In the genomic region with DNA sequence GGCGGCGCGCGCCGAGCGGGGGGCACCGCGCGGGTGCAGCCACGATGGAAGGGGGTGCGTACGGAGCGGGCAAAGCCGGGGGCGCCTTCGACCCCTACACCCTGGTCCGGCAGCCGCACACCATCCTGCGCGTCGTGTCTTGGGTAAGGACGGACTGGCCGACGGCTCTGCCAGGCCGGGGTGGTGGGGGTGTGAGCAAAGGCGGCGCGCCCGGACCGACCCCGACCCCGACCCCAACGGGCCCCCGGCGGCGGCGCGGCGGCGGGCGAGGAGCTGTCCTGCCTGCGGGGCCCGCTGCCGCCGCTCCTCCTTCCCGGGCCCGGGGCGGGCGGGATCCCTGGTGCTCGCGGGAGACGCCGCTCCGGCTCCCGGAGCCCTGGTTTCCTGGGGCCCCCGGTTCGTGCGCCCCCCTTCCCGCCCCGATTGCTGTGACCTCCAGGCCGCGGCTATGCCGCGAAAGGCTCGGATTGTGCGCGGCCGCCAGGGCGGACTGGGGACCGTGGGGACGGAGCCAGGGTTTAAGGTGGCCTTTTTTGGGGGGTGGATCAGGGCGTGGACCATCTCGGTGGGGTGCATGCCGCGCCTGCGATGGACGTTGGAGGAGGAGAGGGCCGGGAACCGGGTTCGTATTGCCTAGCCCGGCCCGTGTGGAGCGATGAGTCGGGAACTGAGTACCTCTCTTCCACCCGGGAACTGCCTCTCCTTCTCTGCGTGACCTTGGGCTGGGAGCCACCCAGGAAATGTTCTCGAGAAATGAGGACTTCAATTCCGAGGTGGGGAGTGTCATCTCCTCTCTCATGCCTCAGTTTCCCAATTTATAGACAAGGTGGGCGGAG, we compare ENCODE assay signal across 9 cellular contexts. TPM values are rescaled to one million over a fixed set of nuclear protein-coding genes. Genes with fewer than 3 reads are reported as not detected.
DNase-seq lines count a peak whose midpoint lies in the region; ATAC-seq and TF ChIP-seq lines count a peak whose summit lies in the region.
"Had no signal": no experiment of that assay in that cellular context is flagged by ENCODE, and none has a peak within 500 bp of the region (broad histone marks: within the 10 kb centered on the region; RNA-seq: fewer than 3 reads in every experiment).

A gene with protein sequence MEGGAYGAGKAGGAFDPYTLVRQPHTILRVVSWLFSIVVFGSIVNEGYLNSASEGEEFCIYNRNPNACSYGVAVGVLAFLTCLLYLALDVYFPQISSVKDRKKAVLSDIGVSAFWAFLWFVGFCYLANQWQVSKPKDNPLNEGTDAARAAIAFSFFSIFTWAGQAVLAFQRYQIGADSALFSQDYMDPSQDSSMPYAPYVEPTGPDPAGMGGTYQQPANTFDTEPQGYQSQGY (plus strand): TSS at position 25 of the 836 bp plus-strand sequence. CDS start 20 bp downstream, at position 45.

- H2AFZ ChIP-seq in parathyroid adenoma, result peak within 1 kb of the TSS; percentile 89

- no peak within 1 kb of the TSS for H3K27ac ChIP-seq in parathyroid adenoma
- H3K27ac ChIP-seq: epithelial cell of prostate had no signal

- H3K36me3 Mint-ChIP-seq in activated CD8-positive, alpha-beta memory T cell treated with anti-CD3 and anti-CD28 coated beads, Interleukin-2, amount 10 ng/mL, durations not matched to agents 7 days and 5 days, result no peaks in the 10 kb centered on the region

- H3K79me2 ChIP-seq in parathyroid adenoma, result no peaks in the 10 kb centered on the region

- no peak within 1 kb of the TSS for H3K9ac ChIP-seq in parathyroid adenoma

- peaks cover 31% of the 10 kb centered on the region for H3K4me1 Mint-ChIP-seq in activated CD8-positive, alpha-beta memory T cell treated with anti-CD3 and anti-CD28 coated beads, Interleukin-2, amount 10 ng/mL, durations not matched to agents 7 days and 5 days

- peak within 1 kb of the TSS; percentile 72 for H3K4me3 Mint-ChIP-seq in activated CD8-positive, alpha-beta memory T cell treated with anti-CD3 and anti-CD28 coated beads, Interleukin-2, amount 10 ng/mL, durations not matched to agents 7 days and 5 days

- intact Hi-C loops in Right ventricle myocardium inferior (cut with DNase I), result loop anchor here (10.0 kb wide), 1 partner anchor 65 kb away; no protein-coding TSS in a partner anchor

- no peaks in the 10 kb centered on the region for H3K36me3 ChIP-seq in parathyroid adenoma (ENCODE audit: control insufficient read depth, insufficient read depth, low read length)

- no peaks in the 10 kb centered on the region for H3K9me3 ChIP-seq in parathyroid adenoma (ENCODE audit: control insufficient read depth, low read length)

- no peaks in the 10 kb centered on the region for H3K9me3 Mint-ChIP-seq in activated CD8-positive, alpha-beta memory T cell treated with anti-CD3 and anti-CD28 coated beads, Interleukin-2, amount 10 ng/mL, durations not matched to agents 7 days and 5 days (ENCODE audit: low read depth)

- peak; percentile 24 to 25 for ATAC-seq in activated CD4-positive, CD25-positive, alpha-beta regulatory T cell treated with anti-CD3 and anti-CD28 coated beads, Interleukin-2, amount 50 U/mL, for 24 hours
- ATAC-seq in activated CD8-positive, alpha-beta memory T cell treated with anti-CD3 and anti-CD28 coated beads, Interleukin-2, amount 10 ng/mL, durations not matched to agents 7 days and 5 days, result peak; percentile 18
- ATAC-seq in Right ventricle myocardium inferior, result peak; percentile 37
- ATAC-seq in HG02623 (IDR thresholded peaks at IDR 0.05; ENCODE audit: unreplicated experiment), result no peak
- no peak for ATAC-seq in HG03097 (IDR thresholded peaks at IDR 0.05; ENCODE audit: low FRiP score, unreplicated experiment)

- DNase-seq in activated CD4-positive, CD25-positive, alpha-beta regulatory T cell (lab: John Stamatoyannopoulos, UW), result no peak
- no peak for DNase-seq in activated CD8-positive, alpha-beta memory T cell treated with anti-CD3 and anti-CD28 coated beads, Interleukin-2, amount 10 ng/mL, durations not matched to agents 7 days and 5 days
- DNase-seq in Right ventricle myocardium inferior (ENCODE audit: missing footprints) (no peak), DMS114 treated with DMSO at 0.1 percent for 48 hours (lab: John Stamatoyannopoulos, UW; ENCODE audit: unreplicated experiment) (no peak)

- no peaks in the 10 kb centered on the region for H3K27me3 ChIP-seq in parathyroid adenoma (ENCODE audit: control insufficient read depth, insufficient read depth, low read length)

- H3K4me1 ChIP-seq in parathyroid adenoma, result no peaks in the 10 kb centered on the region

- CTCF ChIA-PET in activated CD8-positive, alpha-beta memory T cell treated with anti-CD3 and anti-CD28 coated beads, Interleukin-2, amount 10 ng/mL, durations not matched to agents 7 days and 5 days (lab: Charles Lee), result interaction anchor here (0.6 to 2.7 kb wide), 6 partner anchors 8 to 173 kb away, joined by 3 to 11 read pairs (median 4); partner anchors contain the start of gene TAB1

- no peak for TF ChIP-seq CTCF in parathyroid adenoma (IDR thresholded peaks at IDR 0.05)

- H3K27ac Mint-ChIP-seq in activated CD8-positive, alpha-beta memory T cell treated with anti-CD3 and anti-CD28 coated beads, Interleukin-2, amount 10 ng/mL, durations not matched to agents 7 days and 5 days, result peak within 1 kb of the TSS; percentile 81

- H3K27me3 Mint-ChIP-seq in activated CD8-positive, alpha-beta memory T cell treated with anti-CD3 and anti-CD28 coated beads, Interleukin-2, amount 10 ng/mL, durations not matched to agents 7 days and 5 days, result peaks cover 31% of the 10 kb centered on the region

- H3K4me2 ChIP-seq in parathyroid adenoma (ENCODE audit: low read length), result peak within 1 kb of the TSS; percentile 82

- peak within 1 kb of the TSS; percentile 75 for H3K4me3 ChIP-seq in parathyroid adenoma (ENCODE audit: low read depth, low read length)

RNA-seq across cellular contexts. Expression of the gene that starts here (rescaled TPM):
- 10 to 100 TPM in 1 of 2 experiments, 1 to 10 TPM in 1; 4.2 to 16.0 TPM for total RNA-seq in activated CD8-positive, alpha-beta memory T cell treated with anti-CD3 and anti-CD28 coated beads, Interleukin-2, amount 10 ng/mL, durations not matched to agents 7 days and 5 days
- total RNA-seq in Right ventricle myocardium inferior, result 40.5 TPM

Comparison
In these comparisons a context has a peak if more than half of its experiments do, and no peak if none do; other contexts are left out.
1. ATAC-seq: peak in activated CD4-positive, CD25-positive, alpha-beta regulatory T cell treated with anti-CD3 and anti-CD28 coated beads, Interleukin-2, amount 50 U/mL, for 24 hours (2 of 2), activated CD8-positive, alpha-beta memory T cell treated with anti-CD3 and anti-CD28 coated beads, Interleukin-2, amount 10 ng/mL, durations not matched to agents 7 days and 5 days (single experiment) and Right ventricle myocardium inferior (single experiment); none in HG02623 (single experiment) and HG03097 (single experiment).